Comparison of ENCODE assay signal across 14 cellular contexts in the genomic region with DNA sequence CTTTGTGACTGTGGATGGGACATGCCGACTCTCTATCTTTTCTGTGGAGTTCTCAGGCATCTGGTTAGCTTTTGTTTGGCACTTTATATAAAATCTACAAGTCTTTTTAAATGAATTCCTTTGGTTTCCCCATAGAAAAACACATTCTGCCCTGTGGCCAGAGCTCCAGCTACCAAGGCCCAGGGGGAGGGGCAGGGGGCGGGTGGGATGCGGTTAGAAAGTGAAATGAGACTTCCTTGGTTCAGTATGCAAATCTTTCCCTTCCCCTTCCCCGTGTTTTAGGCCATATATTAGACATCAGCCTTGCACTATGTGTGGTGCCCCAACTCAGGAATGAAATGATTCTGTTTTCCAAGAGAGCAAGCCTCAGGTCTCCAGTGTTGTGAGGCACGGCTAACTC.
A peak's percentile ranks its signal among the peaks of the same experiment; 100 is the strongest.
DNase-seq lines count a peak whose midpoint lies in the region; ATAC-seq and TF ChIP-seq lines count a peak whose summit lies in the region.
"Had no signal": no experiment of that assay in that cellular context is flagged by ENCODE, and none has a peak within 500 bp of the region (broad histone marks: within the 10 kb centered on the region; RNA-seq: fewer than 3 reads in every experiment).

No MANE protein-coding gene starts in this region.

- H3K79me1 ChIP-seq in mesenchymal stem cell (replicated peaks; ENCODE audit: low read length, poor library complexity, severe bottlenecking) = no peaks in the 10 kb centered on the region

- H3K79me2 ChIP-seq in parathyroid adenoma (no peaks in the 10 kb centered on the region), osteoblast (ENCODE audit: insufficient read depth, low read length) (no peaks in the 10 kb centered on the region)

- DNase-seq in NCI-H526 (lab: John Stamatoyannopoulos, UW) (peak; percentile 47 to 56), ascending aorta (ENCODE audit: low spot score in 2 of 2) (no peak), mesenchymal stem cell (no peak), suprapubic skin (ENCODE audit: low spot score in 2 of 2) (no peak), osteoblast (ENCODE audit: insufficient read length, low spot score, missing footprints) (no peak), NCI-H1694 (lab: John Stamatoyannopoulos, UW) (no peak)
- DNase-seq: BE2C; CD4-positive, alpha-beta memory T cell; DMS79 had no signal

- no peak overlapping the region for H3K23ac ChIP-seq in mesenchymal stem cell (ENCODE audit: low read length in 2 of 2)

- H2BK5ac ChIP-seq in mesenchymal stem cell (ENCODE audit: low read depth, low read length, poor library complexity, severe bottlenecking) = no peak overlapping the region

- H3K9me3 ChIP-seq in ascending aorta = no peaks in the 10 kb centered on the region
- no peaks in the 10 kb centered on the region for H3K9me3 ChIP-seq in mesenchymal stem cell (ENCODE audit: control insufficient read depth, low read length)
- H3K9me3 ChIP-seq in parathyroid adenoma (ENCODE audit: control insufficient read depth, low read length) = no peaks in the 10 kb centered on the region
- no peaks in the 10 kb centered on the region for H3K9me3 ChIP-seq in suprapubic skin
- no peaks in the 10 kb centered on the region for H3K9me3 ChIP-seq in osteoblast (ENCODE audit: low read depth, low read length)
- H3K9me3 ChIP-seq: A549, BE2C, HAP-1 had no signal

- 58% methylated on average over 4 of the region's 5 CpGs for WGBS in mesenchymal stem cell
- 40% methylated on average over 5 of the region's 5 CpGs for WGBS in suprapubic skin

- H3K27me3 ChIP-seq in ascending aorta (no peaks in the 10 kb centered on the region), mesenchymal stem cell (ENCODE audit: control insufficient read depth in 1 of 2, insufficient read depth in 1 of 2, low read length in 2 of 2) (no peaks in the 10 kb centered on the region), parathyroid adenoma (ENCODE audit: control insufficient read depth, insufficient read depth, low read length) (no peaks in the 10 kb centered on the region), suprapubic skin (peaks cover 11% of the 10 kb centered on the region), osteoblast (ENCODE audit: insufficient read depth, low read length) (no peaks in the 10 kb centered on the region)
- H3K27me3 ChIP-seq: BE2C had no signal

- no peaks in the 10 kb centered on the region for H4K20me1 ChIP-seq in osteoblast (ENCODE audit: insufficient read depth, low read length)

- no peak for ATAC-seq in GM18517 (IDR thresholded peaks at IDR 0.05; ENCODE audit: unreplicated experiment)
- ATAC-seq: A549 had no signal

- H2BK15ac ChIP-seq in mesenchymal stem cell (ENCODE audit: low read depth, poor library complexity, severe bottlenecking) = no peak overlapping the region

- H3K36me3 ChIP-seq in ascending aorta = no peaks in the 10 kb centered on the region
- H3K36me3 ChIP-seq in mesenchymal stem cell (ENCODE audit: control insufficient read depth in 1 of 2, insufficient read depth in 2 of 2, low read depth in 1 of 2, low read length in 2 of 2) = no peaks in the 10 kb centered on the region
- no peaks in the 10 kb centered on the region for H3K36me3 ChIP-seq in parathyroid adenoma (ENCODE audit: control insufficient read depth, insufficient read depth, low read length)
- H3K36me3 ChIP-seq in suprapubic skin = no peaks in the 10 kb centered on the region
- no peaks in the 10 kb centered on the region for H3K36me3 ChIP-seq in osteoblast (ENCODE audit: insufficient read depth, low read length)
- H3K36me3 ChIP-seq: BE2C, HAP-1 had no signal

- TF ChIP-seq POLR2A in suprapubic skin (IDR thresholded peaks at IDR 0.05) = no peak

- H2AFZ ChIP-seq in mesenchymal stem cell (ENCODE audit: low read depth, low read length) (no peak overlapping the region), parathyroid adenoma (peak overlapping the region; percentile 35), osteoblast (ENCODE audit: low read length) (no peak overlapping the region)

- H3K9ac ChIP-seq in mesenchymal stem cell (ENCODE audit: low read length) (peak overlapping the region; percentile 40), parathyroid adenoma (no peak overlapping the region)

- H3K27ac ChIP-seq in ascending aorta (peak overlapping the region; percentile 6 to 41), mesenchymal stem cell (ENCODE audit: low read length, poor library complexity, severe bottlenecking) (no peak overlapping the region), parathyroid adenoma (no peak overlapping the region), suprapubic skin (no peak overlapping the region), osteoblast (ENCODE audit: low read depth, low read length) (no peak overlapping the region)
- H3K27ac ChIP-seq: A549, C4-2B had no signal

- intact Hi-C loops in ascending aorta (cut with DNase I) = no loop called here

- no peak overlapping the region for H4K91ac ChIP-seq in mesenchymal stem cell (ENCODE audit: low read length)

- TF ChIP-seq EP300 in suprapubic skin (IDR thresholded peaks at IDR 0.05) = no peak

- TF ChIP-seq CTCF in ascending aorta (IDR thresholded peaks at IDR 0.05) (no peak), parathyroid adenoma (IDR thresholded peaks at IDR 0.05) (no peak), suprapubic skin (IDR thresholded peaks at IDR 0.05) (no peak), osteoblast (IDR thresholded peaks at IDR 0.05; ENCODE audit: extremely low read depth, low read depth, low read length) (no peak)

- no peak overlapping the region for H3K18ac ChIP-seq in mesenchymal stem cell (ENCODE audit: low read depth in 1 of 2, low read length in 2 of 2)

- no peak overlapping the region for H2BK12ac ChIP-seq in mesenchymal stem cell (ENCODE audit: low read length in 2 of 2)

- H2AK5ac ChIP-seq in mesenchymal stem cell (ENCODE audit: low read length, severe bottlenecking) = no peak overlapping the region

- H3K4me2 ChIP-seq in mesenchymal stem cell (ENCODE audit: low read length, poor library complexity, severe bottlenecking) (no peak overlapping the region), parathyroid adenoma (ENCODE audit: low read length) (no peak overlapping the region), osteoblast (ENCODE audit: insufficient read depth, low read length) (no peak overlapping the region)
- H3K4me2 ChIP-seq: A549 had no signal

- H4K8ac ChIP-seq in mesenchymal stem cell (ENCODE audit: low read length) = no peak overlapping the region

- no peak overlapping the region for H2BK120ac ChIP-seq in mesenchymal stem cell (ENCODE audit: low read depth, low read length)

- H3K4me3 ChIP-seq in ascending aorta (no peak overlapping the region), mesenchymal stem cell (ENCODE audit: insufficient read depth in 1 of 2, low read depth in 1 of 2, low read length in 2 of 2) (no peak overlapping the region), parathyroid adenoma (ENCODE audit: low read depth, low read length) (no peak overlapping the region), suprapubic skin (no peak overlapping the region), osteoblast (ENCODE audit: insufficient read depth, low read length) (no peak overlapping the region)
- H3K4me3 ChIP-seq: A549, HAP-1 had no signal

- H3K4me1 ChIP-seq in ascending aorta (peaks cover 3 to 17% of the 10 kb centered on the region in 2 donors), mesenchymal stem cell (ENCODE audit: control insufficient read depth, insufficient read depth, low read depth, low read length) (no peaks in the 10 kb centered on the region), parathyroid adenoma (no peaks in the 10 kb centered on the region), suprapubic skin (no peaks in the 10 kb centered on the region), osteoblast (ENCODE audit: insufficient read depth, low read length) (no peaks in the 10 kb centered on the region)
- H3K4me1 ChIP-seq: A549, BE2C had no signal

- H3K4ac ChIP-seq in mesenchymal stem cell (ENCODE audit: low read depth in 1 of 2, low read length in 2 of 2) = no peak overlapping the region

- H3K14ac ChIP-seq in mesenchymal stem cell (ENCODE audit: low read length in 2 of 2) = no peak overlapping the region

Comparison
In these comparisons a context has a peak if more than half of its experiments do, and no peak if none do; other contexts are left out.
1. DNase-seq: peak in NCI-H526 (2 of 2); none in ascending aorta (0 of 2), mesenchymal stem cell (single experiment), suprapubic skin (0 of 2), osteoblast (single experiment) and NCI-H1694 (single experiment).
2. H3K27ac ChIP-seq: peak in ascending aorta (2 of 2); none in mesenchymal stem cell (single experiment), parathyroid adenoma (single experiment), suprapubic skin (single experiment) and osteoblast (single experiment).